Comparison of ENCODE assay signal across 10 cellular contexts in the genomic region with DNA sequence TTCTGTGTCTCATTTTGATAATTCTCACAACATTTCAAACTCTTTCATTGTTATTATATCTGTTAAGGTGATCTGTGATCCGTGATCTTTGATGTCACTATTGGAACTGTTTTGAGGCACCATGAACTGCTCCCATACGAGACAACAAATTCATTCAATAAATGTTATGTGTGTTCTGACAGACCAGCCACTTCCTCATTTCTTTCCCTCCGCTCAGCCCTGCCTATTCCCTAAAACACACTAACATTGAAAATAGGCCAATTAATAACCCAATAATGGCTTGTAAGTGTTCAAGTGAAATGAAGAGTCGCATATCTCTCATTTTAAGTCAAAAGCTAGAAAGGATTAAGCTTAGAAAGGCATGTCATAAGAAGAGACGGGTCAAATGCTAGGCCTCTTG.
"Had no signal": no experiment of that assay in that cellular context is flagged by ENCODE, and none has a peak within 500 bp of the region (broad histone marks: within the 10 kb centered on the region; RNA-seq: fewer than 3 reads in every experiment).

No MANE protein-coding gene starts in this region.

- DNase-seq: GM23248, GOT3, H7, HFFc6, IMR-90, Karpas-422 had no signal

- H3K27ac ChIP-seq: GM23248, HL-60, KMS-11 had no signal

- ATAC-seq: HCT116, K562 had no signal
